9 cellular contexts compared by ENCODE assay signal in the genomic region with DNA sequence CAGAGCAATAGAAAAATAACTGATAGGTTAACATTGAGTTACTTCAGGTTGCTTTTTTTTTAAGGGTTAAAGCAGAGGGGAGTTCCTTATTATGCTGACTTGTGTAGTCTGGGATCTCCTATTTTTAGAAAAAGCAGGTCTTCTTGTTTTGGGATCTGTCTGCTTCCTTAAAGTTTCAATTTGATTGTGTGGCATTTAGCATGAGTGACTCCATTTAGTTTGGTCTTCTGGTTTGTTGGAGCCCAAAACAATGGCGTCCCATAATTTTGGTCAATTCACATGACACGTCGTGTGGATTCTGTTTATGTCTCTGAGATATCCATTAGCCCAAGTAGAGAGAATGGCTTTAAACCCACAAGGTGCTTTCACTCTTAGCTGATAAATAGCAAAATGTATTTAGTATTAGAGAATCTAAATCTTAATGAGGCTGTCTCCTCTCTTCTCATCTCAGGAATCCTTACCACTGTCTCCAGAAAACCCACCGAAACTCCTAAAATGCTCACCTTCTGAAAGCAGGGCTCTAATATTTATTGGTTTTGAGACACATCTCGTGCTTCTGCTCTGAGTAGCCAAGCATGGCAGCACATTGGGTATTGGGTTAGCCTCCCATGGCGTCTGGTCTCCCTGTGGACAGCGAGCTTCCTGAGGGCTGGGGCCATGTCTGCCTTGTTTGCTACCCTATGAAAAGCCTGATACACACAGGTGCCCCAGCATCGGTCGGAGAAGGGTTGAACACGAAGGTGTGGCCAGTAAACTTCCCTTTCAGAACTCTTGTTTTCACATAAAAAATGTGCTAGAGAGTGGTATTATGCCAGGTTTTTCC.
A peak's percentile ranks its signal among the peaks of the same experiment; 100 is the strongest.
DNase-seq lines count a peak whose midpoint lies in the region; ATAC-seq and TF ChIP-seq lines count a peak whose summit lies in the region.
"Had no signal": no experiment of that assay in that cellular context is flagged by ENCODE, and none has a peak within 500 bp of the region (broad histone marks: within the 10 kb centered on the region; RNA-seq: fewer than 3 reads in every experiment).

No MANE protein-coding gene starts in this region.

- H3K4me1 ChIP-seq in CD8-positive, alpha-beta T cell (ENCODE audit: insufficient read depth, low read length), result peaks cover 75% of the 10 kb centered on the region

- H3K27ac ChIP-seq in CD8-positive, alpha-beta T cell (ENCODE audit: low read depth, low read length), result peak overlapping the region; percentile 85
- no peak overlapping the region for H3K27ac ChIP-seq in coronary artery
- H3K27ac ChIP-seq: C4-2B had no signal

- H3K36me3 ChIP-seq in CD8-positive, alpha-beta T cell (ENCODE audit: insufficient read depth, low read length), result peaks cover 7% of the 10 kb centered on the region

- H3K27ac Mint-ChIP-seq in CD8-positive, alpha-beta T cell, result peak overlapping the region; percentile 97
- peak overlapping the region; percentile 84 for H3K27ac Mint-ChIP-seq in activated naive CD8-positive, alpha-beta T cell treated with anti-CD3 and anti-CD28 coated beads, Interleukin-2, amount 50 U/mL, for 24 hours

- CTCF ChIA-PET in CD8-positive, alpha-beta T cell (lab: Charles Lee), result interaction anchor here (1.0 to 6.8 kb wide), 8 partner anchors 13 to 198 kb away, joined by 3 to 50 read pairs (median 6); no protein-coding TSS in a partner anchor

- H3K9me3 ChIP-seq in CD8-positive, alpha-beta T cell (ENCODE audit: low read length), result no peaks in the 10 kb centered on the region

- H3K4me3 Mint-ChIP-seq in CD8-positive, alpha-beta T cell, result peak overlapping the region; percentile 61
- peak overlapping the region; percentile 52 for H3K4me3 Mint-ChIP-seq in activated naive CD8-positive, alpha-beta T cell treated with anti-CD3 and anti-CD28 coated beads, Interleukin-2, amount 50 U/mL, for 24 hours

- no peak for ATAC-seq in CD8-positive, alpha-beta T cell
- ATAC-seq in GM19452 (IDR thresholded peaks at IDR 0.05; ENCODE audit: unreplicated experiment), result peak; percentile 35
- peak; percentile 49 for ATAC-seq in HG03097 (IDR thresholded peaks at IDR 0.05; ENCODE audit: low FRiP score, unreplicated experiment)
- ATAC-seq in activated naive CD8-positive, alpha-beta T cell treated with anti-CD3 and anti-CD28 coated beads, Interleukin-2, amount 50 U/mL, for 24 hours, result no peak

- peak overlapping the region; percentile 18 for H3K4me3 ChIP-seq in CD8-positive, alpha-beta T cell (ENCODE audit: low read depth, low read length)
- no peak overlapping the region for H3K4me3 ChIP-seq in coronary artery

- H3K36me3 Mint-ChIP-seq in CD8-positive, alpha-beta T cell, result peaks cover 66% of the 10 kb centered on the region
- H3K36me3 Mint-ChIP-seq in activated naive CD8-positive, alpha-beta T cell treated with anti-CD3 and anti-CD28 coated beads, Interleukin-2, amount 50 U/mL, for 24 hours (ENCODE audit: low read depth), result peaks cover 60% of the 10 kb centered on the region

- no peak for TF ChIP-seq CTCF in CD8-positive, alpha-beta T cell (IDR thresholded peaks at IDR 0.05)
- TF ChIP-seq CTCF in coronary artery (IDR thresholded peaks at IDR 0.05), result no peak

- H3K9me3 Mint-ChIP-seq in CD8-positive, alpha-beta T cell, result no peaks in the 10 kb centered on the region
- H3K9me3 Mint-ChIP-seq in activated naive CD8-positive, alpha-beta T cell treated with anti-CD3 and anti-CD28 coated beads, Interleukin-2, amount 50 U/mL, for 24 hours, result no peaks in the 10 kb centered on the region

- DNase-seq in CD8-positive, alpha-beta T cell, result peak in 2 of 7 experiments; percentile 9 to 47
- no peak for DNase-seq in activated naive CD8-positive, alpha-beta T cell treated with anti-CD3 and anti-CD28 coated beads, Interleukin-2, amount 50 U/mL, for 24 hours
- no peak for DNase-seq in NCI-H69 (lab: John Stamatoyannopoulos, UW)
- DNase-seq in NCI-H345 (lab: John Stamatoyannopoulos, UW), result no peak
- DNase-seq in coronary artery (ENCODE audit: low spot score), result no peak
- DNase-seq in activated CD8-positive, alpha-beta memory T cell treated with anti-CD3 and anti-CD28 coated beads, Interleukin-2, amount 50 U/mL, for 48 hours, result no peak

- no peaks in the 10 kb centered on the region for H3K27me3 ChIP-seq in CD8-positive, alpha-beta T cell (ENCODE audit: insufficient read depth, low read length)

- POLR2A ChIA-PET in CD8-positive, alpha-beta T cell (lab: Charles Lee), result interaction anchor here (1.0 to 6.8 kb wide), 11 partner anchors 7 to 108 kb away, joined by 3 to 42 read pairs (median 7); a partner anchor contains a TSS

- H3K4me1 Mint-ChIP-seq in CD8-positive, alpha-beta T cell (ENCODE audit: low read depth), result peaks cover 90% of the 10 kb centered on the region
- peaks cover 91% of the 10 kb centered on the region for H3K4me1 Mint-ChIP-seq in activated naive CD8-positive, alpha-beta T cell treated with anti-CD3 and anti-CD28 coated beads, Interleukin-2, amount 50 U/mL, for 24 hours

- intact Hi-C loops in CD8-positive, alpha-beta T cell (cut with DNase I, micrococcal nuclease), result loop anchor here in 1 of 2 experiments (2.0 to 5.0 kb wide), 2 partner anchors 14 to 287 kb away; no protein-coding TSS in a partner anchor

- H3K27me3 Mint-ChIP-seq in CD8-positive, alpha-beta T cell (ENCODE audit: low read depth), result no peaks in the 10 kb centered on the region
- no peaks in the 10 kb centered on the region for H3K27me3 Mint-ChIP-seq in activated naive CD8-positive, alpha-beta T cell treated with anti-CD3 and anti-CD28 coated beads, Interleukin-2, amount 50 U/mL, for 24 hours

Comparison
In these comparisons a context has a peak if more than half of its experiments do, and no peak if none do; other contexts are left out.
1. ATAC-seq: peak in GM19452 (single experiment) and HG03097 (single experiment); none in CD8-positive, alpha-beta T cell (single experiment) and activated naive CD8-positive, alpha-beta T cell treated with anti-CD3 and anti-CD28 coated beads, Interleukin-2, amount 50 U/mL, for 24 hours (single experiment).